8 cellular contexts compared by ENCODE assay signal in the genomic region with DNA sequence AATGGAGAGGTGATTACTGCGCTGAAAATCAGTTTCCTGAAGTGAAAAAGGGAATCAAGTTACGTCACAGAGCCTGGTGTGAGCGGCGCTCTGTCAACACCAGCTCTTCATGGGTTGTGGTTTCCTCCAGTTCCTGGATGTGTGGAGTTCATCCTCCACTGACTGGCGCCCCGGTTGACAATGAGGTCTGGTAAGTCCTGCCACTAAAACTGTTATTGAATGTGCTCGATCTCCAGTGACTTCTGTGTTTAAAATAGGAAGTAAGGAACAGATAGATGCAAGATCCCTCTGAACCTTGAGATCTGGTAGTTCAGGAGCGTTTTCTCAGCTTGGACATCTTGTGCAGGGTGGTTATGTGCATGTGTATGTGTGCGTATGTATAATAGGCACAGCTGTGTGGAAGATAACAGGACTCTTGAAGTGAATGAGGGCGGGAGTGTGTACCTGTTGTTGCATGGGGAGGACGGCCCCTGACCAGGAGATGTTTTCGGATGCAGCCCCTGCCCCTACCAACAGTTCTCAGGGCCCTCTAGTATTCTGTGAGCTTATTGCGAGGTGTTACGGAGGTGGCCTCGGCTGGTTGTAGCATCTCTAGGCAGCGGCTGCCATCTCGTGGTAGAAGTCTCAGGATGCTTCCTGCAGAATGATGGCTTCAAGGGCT. TPM values are rescaled to one million over a fixed set of nuclear protein-coding genes. Genes with fewer than 3 reads are reported as not detected.
DNase-seq lines count a peak whose midpoint lies in the region; ATAC-seq and TF ChIP-seq lines count a peak whose summit lies in the region.

No MANE protein-coding gene starts in this region.

- peak; percentile 93 for ATAC-seq in GM21576 (IDR thresholded peaks at IDR 0.05; ENCODE audit: unreplicated experiment)
- peak; percentile 69 for ATAC-seq in gastroesophageal sphincter

- in situ Hi-C loops in transverse colon (cut with MboI; ENCODE audit: low pct_ligation_motif_present in 1 of 4, low pct_unique_long_range_greater_than_20kb in 1 of 4, low sequenced_read_pairs in 3 of 4), result loop anchor here in 2 of 4 donors (10.0 to 25.0 kb wide), 2 partner anchors 419 to 421 kb away; no protein-coding TSS in a partner anchor

- H3K79me2 ChIP-seq in parathyroid adenoma, result no peaks in the 10 kb centered on the region

- H3K36me3 ChIP-seq in gastroesophageal sphincter (no peaks in the 10 kb centered on the region), parathyroid adenoma (ENCODE audit: control insufficient read depth, insufficient read depth, low read length) (no peaks in the 10 kb centered on the region), transverse colon (no peaks in the 10 kb centered on the region)

- TF ChIP-seq CTCF in gastroesophageal sphincter (IDR thresholded peaks at IDR 0.05) (peak; percentile 41 to 82 (median 76)), parathyroid adenoma (IDR thresholded peaks at IDR 0.05) (peak; percentile 68), transverse colon (IDR thresholded peaks at IDR 0.05) (peak; percentile 52 to 66 (median 63))

- peak; percentile 67 for DNase-seq in Daoy (ENCODE audit: low read depth)
- peak; percentile 55 for DNase-seq in HuH-7 (ENCODE audit: low spot score)
- peak; percentile 53 for DNase-seq in RPMI7951 (ENCODE audit: low read depth)
- DNase-seq in activated effector memory CD4-positive, alpha-beta T cell treated with Interleukin-2 at 50 U/mL for 16 hours, result peak; percentile 60
- peak; percentile 76 for DNase-seq in transverse colon

- WGBS in gastroesophageal sphincter (ENCODE audit: low coverage in 1 of 2), 2 donors, result 27% methylated on average over 9 to 14 of the region's 17 CpGs
- WGBS in transverse colon (ENCODE audit: low coverage in 1 of 2), 2 donors, result 15 to 30% methylated on average over 11 to 17 of the region's 17 CpGs

- H3K27ac ChIP-seq in gastroesophageal sphincter (no peak overlapping the region), parathyroid adenoma (no peak overlapping the region), transverse colon (no peak overlapping the region)

- H2AFZ ChIP-seq in parathyroid adenoma, result peak overlapping the region; percentile 48

- H3K9ac ChIP-seq in parathyroid adenoma, result no peak overlapping the region

- H3K4me1 ChIP-seq in gastroesophageal sphincter (peaks cover 0 to 4% (median 0%) of the 10 kb centered on the region in 3 donors), parathyroid adenoma (no peaks in the 10 kb centered on the region), transverse colon (peaks cover 0 to 3% (median 0%) of the 10 kb centered on the region in 4 donors)

- TF ChIP-seq EP300 in gastroesophageal sphincter (IDR thresholded peaks at IDR 0.05) (no peak), transverse colon (IDR thresholded peaks at IDR 0.05; ENCODE audit: low read depth) (no peak)

- no peak overlapping the region for H3K4me2 ChIP-seq in parathyroid adenoma (ENCODE audit: low read length)

- no peak for TF ChIP-seq POLR2A in gastroesophageal sphincter (IDR thresholded peaks at IDR 0.05)
- TF ChIP-seq POLR2A in transverse colon (IDR thresholded peaks at IDR 0.05), result no peak

- H3K4me3 ChIP-seq in gastroesophageal sphincter (no peak overlapping the region), parathyroid adenoma (ENCODE audit: low read depth, low read length) (no peak overlapping the region), transverse colon (no peak overlapping the region)

- no peaks in the 10 kb centered on the region for H3K9me3 ChIP-seq in gastroesophageal sphincter
- H3K9me3 ChIP-seq in parathyroid adenoma (ENCODE audit: control insufficient read depth, low read length), result no peaks in the 10 kb centered on the region
- no peaks in the 10 kb centered on the region for H3K9me3 ChIP-seq in transverse colon

- intact Hi-C loops in transverse colon (cut with DNase I; ENCODE audit: low total_unique reads), result no loop called here

- no peaks in the 10 kb centered on the region for H3K27me3 ChIP-seq in gastroesophageal sphincter
- H3K27me3 ChIP-seq in parathyroid adenoma (ENCODE audit: control insufficient read depth, insufficient read depth, low read length), result no peaks in the 10 kb centered on the region
- no peaks in the 10 kb centered on the region for H3K27me3 ChIP-seq in transverse colon

RNA-seq across cellular contexts. Expression of a gene that starts 22.0 kb away (rescaled TPM):
- 54.3 and 56.5 TPM in 2 replicates for total RNA-seq in Daoy (2014; rRNA removed; shearing (Covaris generic))
- 49.3 and 58.6 TPM in 2 replicates for total RNA-seq in RPMI7951 (2014; rRNA removed; shearing (Covaris generic))
- total RNA-seq in gastroesophageal sphincter (100 to 1,000 TPM in 2 of 4 donors, 10 to 100 TPM in 2; 37.3 to 134 (median 103) TPM), transverse colon (10 to 100 TPM; 29.7 to 75.1 (median 63.8) TPM)
